1 cellular context compared by ENCODE assay signal in the genomic region with DNA sequence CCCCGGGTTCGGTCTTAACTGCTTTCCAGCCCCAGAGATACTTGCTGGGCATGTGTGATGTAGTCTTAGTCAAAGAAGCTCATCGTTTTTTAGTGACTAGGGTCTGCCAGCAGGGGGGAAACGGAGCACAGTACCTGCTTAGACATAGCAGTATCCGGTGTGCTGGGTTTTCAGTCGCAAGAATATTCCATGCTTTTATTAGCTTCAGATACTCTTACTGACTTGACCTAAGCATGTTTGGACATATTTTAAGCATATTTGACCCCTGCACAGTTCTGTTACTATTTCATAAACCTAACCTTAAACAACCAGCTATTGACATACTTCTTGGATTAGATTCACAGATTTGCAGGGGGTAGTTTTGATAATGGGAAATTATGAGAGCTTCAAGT.
TF ChIP-seq lines count a peak whose summit lies in the region.

No MANE protein-coding gene starts in this region.

TF ChIP-seq in HepG2, 621 proteins besides CTCF, POLR2A, EP300 and RAD21 (continued from another document and continues in another):
- TF ChIP-seq GABPA (IDR thresholded peaks at IDR 0.05; ENCODE audit: low read depth, low read length) (no peak), GABPA (CRISPR knock-in tag; IDR thresholded peaks at IDR 0.05; ENCODE audit: low read depth) (0 out of 2 replicates have a peak, but pooled peaks have one; percentile 18), PHB2 (IDR thresholded peaks at IDR 0.05; ENCODE audit: partially characterized antibody) (no peak), ZNF143 (CRISPR knock-in tag; IDR thresholded peaks at IDR 0.05) (no peak), NFE2 (CRISPR knock-in tag; IDR thresholded peaks at IDR 0.05) (no peak), ZFP91 (CRISPR knock-in tag; IDR thresholded peaks at IDR 0.05; ENCODE audit: borderline replicate concordance) (no peak), STAG1 (CRISPR knock-in tag; IDR thresholded peaks at IDR 0.05) (peak; percentile 65), ZNF567 (CRISPR knock-in tag; IDR thresholded peaks at IDR 0.05; ENCODE audit: borderline replicate concordance) (no peak), AFF4 (CRISPR knock-in tag; IDR thresholded peaks at IDR 0.05) (no peak), IKZF1 (IDR thresholded peaks at IDR 0.05) (no peak), REPIN1 (CRISPR knock-in tag; IDR thresholded peaks at IDR 0.05; ENCODE audit: borderline replicate concordance, low read depth) (peak; percentile 32; the same call in 1 of the 2 replicates), ZSCAN5A (CRISPR knock-in tag; IDR thresholded peaks at IDR 0.05; ENCODE audit: borderline replicate concordance) (no peak), IRF2 (CRISPR knock-in tag; IDR thresholded peaks at IDR 0.05) (0 out of 2 replicates have a peak, but pooled peaks have one; percentile 12), ZNF703 (CRISPR knock-in tag; IDR thresholded peaks at IDR 0.05; ENCODE audit: borderline replicate concordance) (no peak), ZNF431 (CRISPR knock-in tag; IDR thresholded peaks at IDR 0.05; ENCODE audit: borderline replicate concordance, low read depth) (no peak), CBX1 (IDR thresholded peaks at IDR 0.05; ENCODE audit: low read depth) (no peak), ZNF772 (CRISPR knock-in tag; IDR thresholded peaks at IDR 0.05) (no peak), ZNF547 (CRISPR knock-in tag; IDR thresholded peaks at IDR 0.05) (no peak)
- TF ChIP-seq, protein P1, sequence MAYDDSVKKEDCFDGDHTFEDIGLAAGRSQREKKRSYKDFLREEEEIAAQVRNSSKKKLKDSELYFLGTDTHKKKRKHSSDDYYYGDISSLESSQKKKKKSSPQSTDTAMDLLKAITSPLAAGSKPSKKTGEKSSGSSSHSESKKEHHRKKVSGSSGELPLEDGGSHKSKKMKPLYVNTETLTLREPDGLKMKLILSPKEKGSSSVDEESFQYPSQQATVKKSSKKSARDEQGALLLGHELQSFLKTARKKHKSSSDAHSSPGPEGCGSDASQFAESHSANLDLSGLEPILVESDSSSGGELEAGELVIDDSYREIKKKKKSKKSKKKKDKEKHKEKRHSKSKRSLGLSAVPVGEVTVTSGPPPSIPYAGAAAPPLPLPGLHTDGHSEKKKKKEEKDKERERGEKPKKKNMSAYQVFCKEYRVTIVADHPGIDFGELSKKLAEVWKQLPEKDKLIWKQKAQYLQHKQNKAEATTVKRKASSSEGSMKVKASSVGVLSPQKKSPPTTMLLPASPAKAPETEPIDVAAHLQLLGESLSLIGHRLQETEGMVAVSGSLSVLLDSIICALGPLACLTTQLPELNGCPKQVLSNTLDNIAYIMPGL (CRISPR knock-in tag; IDR thresholded peaks at IDR 0.05; ENCODE audit: borderline replicate concordance in 1 of 2, low read depth in 1 of 2), result peak; percentile 44 to 78; a peak in 1 of 4 replicates
- TF ChIP-seq, protein P2, sequence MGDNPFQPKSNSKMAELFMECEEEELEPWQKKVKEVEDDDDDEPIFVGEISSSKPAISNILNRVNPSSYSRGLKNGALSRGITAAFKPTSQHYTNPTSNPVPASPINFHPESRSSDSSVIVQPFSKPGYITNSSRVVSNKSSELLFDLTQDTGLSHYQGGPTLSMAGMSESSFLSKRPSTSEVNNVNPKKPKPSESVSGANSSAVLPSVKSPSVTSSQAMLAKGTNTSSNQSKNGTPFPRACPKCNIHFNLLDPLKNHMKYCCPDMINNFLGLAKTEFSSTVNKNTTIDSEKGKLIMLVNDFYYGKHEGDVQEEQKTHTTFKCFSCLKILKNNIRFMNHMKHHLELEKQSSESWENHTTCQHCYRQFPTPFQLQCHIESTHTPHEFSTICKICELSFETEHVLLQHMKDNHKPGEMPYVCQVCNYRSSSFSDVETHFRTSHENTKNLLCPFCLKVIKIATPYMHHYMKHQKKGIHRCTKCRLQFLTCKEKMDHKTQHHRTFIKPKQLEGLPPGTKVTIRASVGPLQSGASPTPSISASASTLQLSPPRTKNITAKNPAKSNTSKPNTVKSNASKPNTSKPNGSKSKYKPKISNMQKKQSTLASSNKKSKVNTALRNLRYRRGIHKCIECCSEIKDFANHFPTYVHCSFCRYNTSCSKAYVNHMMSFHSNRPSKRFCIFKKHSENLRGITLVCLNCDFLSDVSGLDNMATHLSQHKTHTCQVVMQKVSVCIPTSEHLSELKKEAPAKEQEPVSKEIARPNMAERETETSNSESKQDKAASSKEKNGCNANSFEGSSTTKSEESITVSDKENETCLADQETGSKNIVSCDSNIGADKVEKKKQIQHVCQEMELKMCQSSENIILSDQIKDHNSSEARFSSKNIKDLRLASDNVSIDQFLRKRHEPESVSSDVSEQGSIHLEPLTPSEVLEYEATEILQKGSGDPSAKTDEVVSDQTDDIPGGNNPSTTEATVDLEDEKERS (CRISPR knock-in tag; IDR thresholded peaks at IDR 0.05), result no peak
- TF ChIP-seq, protein P3, sequence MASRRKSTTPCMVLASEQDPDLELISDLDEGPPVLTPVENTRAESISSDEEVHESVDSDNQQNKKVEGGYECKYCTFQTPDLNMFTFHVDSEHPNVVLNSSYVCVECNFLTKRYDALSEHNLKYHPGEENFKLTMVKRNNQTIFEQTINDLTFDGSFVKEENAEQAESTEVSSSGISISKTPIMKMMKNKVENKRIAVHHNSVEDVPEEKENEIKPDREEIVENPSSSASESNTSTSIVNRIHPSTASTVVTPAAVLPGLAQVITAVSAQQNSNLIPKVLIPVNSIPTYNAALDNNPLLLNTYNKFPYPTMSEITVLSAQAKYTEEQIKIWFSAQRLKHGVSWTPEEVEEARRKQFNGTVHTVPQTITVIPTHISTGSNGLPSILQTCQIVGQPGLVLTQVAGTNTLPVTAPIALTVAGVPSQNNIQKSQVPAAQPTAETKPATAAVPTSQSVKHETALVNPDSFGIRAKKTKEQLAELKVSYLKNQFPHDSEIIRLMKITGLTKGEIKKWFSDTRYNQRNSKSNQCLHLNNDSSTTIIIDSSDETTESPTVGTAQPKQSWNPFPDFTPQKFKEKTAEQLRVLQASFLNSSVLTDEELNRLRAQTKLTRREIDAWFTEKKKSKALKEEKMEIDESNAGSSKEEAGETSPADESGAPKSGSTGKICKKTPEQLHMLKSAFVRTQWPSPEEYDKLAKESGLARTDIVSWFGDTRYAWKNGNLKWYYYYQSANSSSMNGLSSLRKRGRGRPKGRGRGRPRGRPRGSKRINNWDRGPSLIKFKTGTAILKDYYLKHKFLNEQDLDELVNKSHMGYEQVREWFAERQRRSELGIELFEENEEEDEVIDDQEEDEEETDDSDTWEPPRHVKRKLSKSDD (CRISPR knock-in tag; IDR thresholded peaks at IDR 0.05; ENCODE audit: low read depth), result no peak
- TF ChIP-seq, protein P4, sequence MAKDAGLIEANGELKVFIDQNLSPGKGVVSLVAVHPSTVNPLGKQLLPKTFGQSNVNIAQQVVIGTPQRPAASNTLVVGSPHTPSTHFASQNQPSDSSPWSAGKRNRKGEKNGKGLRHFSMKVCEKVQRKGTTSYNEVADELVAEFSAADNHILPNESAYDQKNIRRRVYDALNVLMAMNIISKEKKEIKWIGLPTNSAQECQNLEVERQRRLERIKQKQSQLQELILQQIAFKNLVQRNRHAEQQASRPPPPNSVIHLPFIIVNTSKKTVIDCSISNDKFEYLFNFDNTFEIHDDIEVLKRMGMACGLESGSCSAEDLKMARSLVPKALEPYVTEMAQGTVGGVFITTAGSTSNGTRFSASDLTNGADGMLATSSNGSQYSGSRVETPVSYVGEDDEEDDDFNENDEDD (CRISPR knock-in tag; IDR thresholded peaks at IDR 0.05; ENCODE audit: borderline replicate concordance), result no peak
- TF ChIP-seq, protein P5, sequence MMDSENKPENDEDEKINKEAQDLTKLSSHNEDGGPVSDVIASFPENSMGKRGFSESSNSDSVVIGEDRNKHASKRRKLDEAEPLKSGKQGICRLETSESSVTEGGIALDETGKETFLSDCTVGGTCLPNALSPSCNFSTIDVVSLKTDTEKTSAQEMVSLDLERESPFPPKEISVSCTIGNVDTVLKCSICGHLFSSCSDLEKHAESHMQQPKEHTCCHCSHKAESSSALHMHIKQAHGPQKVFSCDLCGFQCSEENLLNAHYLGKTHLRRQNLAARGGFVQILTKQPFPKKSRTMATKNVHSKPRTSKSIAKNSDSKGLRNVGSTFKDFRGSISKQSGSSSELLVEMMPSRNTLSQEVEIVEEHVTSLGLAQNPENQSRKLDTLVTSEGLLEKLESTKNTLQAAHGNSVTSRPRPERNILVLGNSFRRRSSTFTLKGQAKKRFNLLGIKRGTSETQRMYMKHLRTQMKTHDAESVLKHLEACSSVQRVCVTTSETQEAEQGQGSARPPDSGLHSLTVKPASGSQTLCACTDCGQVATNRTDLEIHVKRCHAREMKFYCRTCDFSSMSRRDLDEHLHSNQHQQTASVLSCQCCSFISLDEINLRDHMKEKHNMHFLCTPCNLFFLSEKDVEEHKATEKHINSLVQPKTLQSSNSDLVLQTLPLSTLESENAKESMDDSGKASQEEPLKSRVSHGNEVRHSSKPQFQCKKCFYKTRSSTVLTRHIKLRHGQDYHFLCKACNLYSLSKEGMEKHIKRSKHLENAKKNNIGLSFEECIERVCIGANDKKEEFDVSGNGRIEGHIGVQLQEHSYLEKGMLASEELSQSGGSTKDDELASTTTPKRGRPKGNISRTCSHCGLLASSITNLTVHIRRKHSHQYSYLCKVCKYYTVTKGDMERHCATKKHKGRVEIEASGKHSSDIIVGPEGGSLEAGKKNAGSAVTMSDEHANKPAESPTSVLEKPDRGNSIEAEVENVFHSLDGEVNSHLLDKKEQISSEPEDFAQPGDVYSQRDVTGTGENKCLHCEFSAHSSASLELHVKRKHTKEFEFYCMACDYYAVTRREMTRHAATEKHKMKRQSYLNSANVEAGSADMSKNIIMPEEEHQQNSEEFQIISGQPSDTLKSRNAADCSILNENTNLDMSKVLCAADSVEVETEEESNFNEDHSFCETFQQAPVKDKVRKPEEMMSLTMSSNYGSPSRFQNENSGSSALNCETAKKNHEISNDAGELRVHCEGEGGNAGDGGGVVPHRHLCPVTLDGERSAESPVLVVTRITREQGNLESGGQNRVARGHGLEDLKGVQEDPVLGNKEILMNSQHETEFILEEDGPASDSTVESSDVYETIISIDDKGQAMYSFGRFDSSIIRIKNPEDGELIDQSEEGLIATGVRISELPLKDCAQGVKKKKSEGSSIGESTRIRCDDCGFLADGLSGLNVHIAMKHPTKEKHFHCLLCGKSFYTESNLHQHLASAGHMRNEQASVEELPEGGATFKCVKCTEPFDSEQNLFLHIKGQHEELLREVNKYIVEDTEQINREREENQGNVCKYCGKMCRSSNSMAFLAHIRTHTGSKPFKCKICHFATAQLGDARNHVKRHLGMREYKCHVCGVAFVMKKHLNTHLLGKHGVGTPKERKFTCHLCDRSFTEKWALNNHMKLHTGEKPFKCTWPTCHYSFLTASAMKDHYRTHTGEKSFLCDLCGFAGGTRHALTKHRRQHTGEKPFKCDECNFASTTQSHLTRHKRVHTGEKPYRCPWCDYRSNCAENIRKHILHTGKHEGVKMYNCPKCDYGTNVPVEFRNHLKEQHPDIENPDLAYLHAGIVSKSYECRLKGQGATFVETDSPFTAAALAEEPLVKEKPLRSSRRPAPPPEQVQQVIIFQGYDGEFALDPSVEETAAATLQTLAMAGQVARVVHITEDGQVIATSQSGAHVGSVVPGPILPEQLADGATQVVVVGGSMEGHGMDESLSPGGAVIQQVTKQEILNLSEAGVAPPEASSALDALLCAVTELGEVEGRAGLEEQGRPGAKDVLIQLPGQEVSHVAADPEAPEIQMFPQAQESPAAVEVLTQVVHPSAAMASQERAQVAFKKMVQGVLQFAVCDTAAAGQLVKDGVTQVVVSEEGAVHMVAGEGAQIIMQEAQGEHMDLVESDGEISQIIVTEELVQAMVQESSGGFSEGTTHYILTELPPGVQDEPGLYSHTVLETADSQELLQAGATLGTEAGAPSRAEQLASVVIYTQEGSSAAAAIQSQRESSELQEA (CRISPR knock-in tag; IDR thresholded peaks at IDR 0.05; ENCODE audit: not compliant biosample characterization), result no peak
